1 cellular context compared by ENCODE assay signal in the genomic region with DNA sequence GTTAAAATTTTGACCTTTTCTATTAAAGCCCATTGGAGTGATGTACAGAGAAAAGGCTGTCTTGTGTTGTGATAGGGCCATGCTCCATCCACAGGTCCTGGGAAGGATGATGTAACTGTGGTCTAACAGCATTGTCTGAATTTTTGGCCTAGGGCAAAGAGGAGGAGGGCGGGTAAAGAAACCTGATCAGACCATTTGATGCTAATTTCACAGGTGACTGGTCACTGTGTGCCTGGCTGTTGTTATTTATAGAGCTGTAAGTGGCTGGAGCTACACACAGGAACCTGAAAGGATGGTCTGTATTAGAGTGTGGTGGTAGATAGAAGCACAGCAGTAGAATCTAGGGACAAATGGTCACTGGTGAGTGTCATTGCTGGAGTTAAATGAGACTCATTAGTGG.
TF ChIP-seq lines count a peak whose summit lies in the region.

No MANE protein-coding gene starts in this region.

TF ChIP-seq in SK-N-SH, 30 proteins besides CTCF, POLR2A, EP300 and RAD21 (continued from another document):
- TF ChIP-seq, protein P1, sequence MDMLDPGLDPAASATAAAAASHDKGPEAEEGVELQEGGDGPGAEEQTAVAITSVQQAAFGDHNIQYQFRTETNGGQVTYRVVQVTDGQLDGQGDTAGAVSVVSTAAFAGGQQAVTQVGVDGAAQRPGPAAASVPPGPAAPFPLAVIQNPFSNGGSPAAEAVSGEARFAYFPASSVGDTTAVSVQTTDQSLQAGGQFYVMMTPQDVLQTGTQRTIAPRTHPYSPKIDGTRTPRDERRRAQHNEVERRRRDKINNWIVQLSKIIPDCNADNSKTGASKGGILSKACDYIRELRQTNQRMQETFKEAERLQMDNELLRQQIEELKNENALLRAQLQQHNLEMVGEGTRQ (IDR thresholded peaks at IDR 0.05; ENCODE audit: borderline replicate concordance, low read depth, low read length): no peak
- TF ChIP-seq MXI1 (IDR thresholded peaks at IDR 0.05; ENCODE audit: low read depth, low read length) (no peak; the same call in 1 of the 2 replicates), FOXJ3 (CRISPR knock-in tag; IDR thresholded peaks at IDR 0.05) (0 out of 2 replicates have a peak, but pooled peaks have one; percentile 30), RCOR1 (IDR thresholded peaks at IDR 0.05; ENCODE audit: low read length) (0 out of 2 replicates have a peak, but pooled peaks have one; percentile 32), YY1 (IDR thresholded peaks at IDR 0.05; ENCODE audit: low read depth) (no peak), MEF2A (IDR thresholded peaks at IDR 0.05; ENCODE audit: borderline replicate concordance, low read depth) (no peak), GATA2 (CRISPR knock-in tag; IDR thresholded peaks at IDR 0.05) (peak; percentile 55), TEAD4 (IDR thresholded peaks at IDR 0.05; ENCODE audit: borderline replicate concordance, insufficient read depth) (no peak)
